In genomic region chr22:48938741-48939140, GRCh38 we compare ENCODE assay signal across 16 cellular contexts.
DNase-seq lines count a peak whose midpoint lies in the region; TF ChIP-seq lines count a peak whose summit lies in the region.
"Had no signal": no experiment of that assay in that cellular context is flagged by ENCODE, and none has a peak within 500 bp of the region (broad histone marks: within the 10 kb centered on the region; RNA-seq: fewer than 3 reads in every experiment).

No MANE protein-coding gene starts in this region.

- no peak overlapping the region for H3K14ac ChIP-seq in mesenchymal stem cell (ENCODE audit: low read length in 2 of 2)

- H3K9me3 Mint-ChIP-seq in osteocyte (ENCODE audit: unreplicated experiment): peaks cover 14% of the 10 kb centered on the region
- H3K9me3 Mint-ChIP-seq in type B pancreatic cell: peaks cover 17% of the 10 kb centered on the region
- H3K9me3 Mint-ChIP-seq in CD14-positive monocyte: peaks cover 12 to 20% (median 18%) of the 10 kb centered on the region in 7 donors

- H4K91ac ChIP-seq in mesenchymal stem cell (ENCODE audit: low read length): no peak overlapping the region

- H3K4me2 ChIP-seq in mesenchymal stem cell (ENCODE audit: low read length, poor library complexity, severe bottlenecking): no peak overlapping the region

- no peaks in the 10 kb centered on the region for H3K4me1 ChIP-seq in colonic mucosa
- H3K4me1 ChIP-seq in mesenchymal stem cell (ENCODE audit: control insufficient read depth, insufficient read depth, low read depth, low read length): no peaks in the 10 kb centered on the region
- H3K4me1 ChIP-seq: Caco-2 had no signal

- H3K4me3 Mint-ChIP-seq in osteocyte (ENCODE audit: unreplicated experiment) (no peak overlapping the region), type B pancreatic cell (no peak overlapping the region), CD14-positive monocyte (no peak overlapping the region)
- H3K4me3 Mint-ChIP-seq: CD4-positive, CD25-positive, alpha-beta regulatory T cell had no signal

- no peaks in the 10 kb centered on the region for H3K4me1 Mint-ChIP-seq in osteocyte (ENCODE audit: unreplicated experiment)
- H3K4me1 Mint-ChIP-seq in type B pancreatic cell (ENCODE audit: unreplicated experiment): no peaks in the 10 kb centered on the region
- no peaks in the 10 kb centered on the region for H3K4me1 Mint-ChIP-seq in CD14-positive monocyte
- H3K4me1 Mint-ChIP-seq: CD4-positive, CD25-positive, alpha-beta regulatory T cell had no signal

- H3K27me3 Mint-ChIP-seq in osteocyte (ENCODE audit: unreplicated experiment): peaks cover 3% of the 10 kb centered on the region
- peaks cover 3% of the 10 kb centered on the region for H3K27me3 Mint-ChIP-seq in type B pancreatic cell
- H3K27me3 Mint-ChIP-seq in CD14-positive monocyte (ENCODE audit: low read depth in 3 of 3): peaks cover 3 to 6% (median 3%) of the 10 kb centered on the region in 3 donors
- H3K27me3 Mint-ChIP-seq: CD4-positive, CD25-positive, alpha-beta regulatory T cell had no signal

- WGBS in mesenchymal stem cell: 75% methylated on average over 8 of the region's 8 CpGs

- H3K27me3 ChIP-seq in colonic mucosa: no peaks in the 10 kb centered on the region
- no peaks in the 10 kb centered on the region for H3K27me3 ChIP-seq in brain microvascular endothelial cell (replicated peaks)
- H3K27me3 ChIP-seq in mesenchymal stem cell (ENCODE audit: control insufficient read depth in 1 of 2, insufficient read depth in 1 of 2, low read length in 2 of 2): no peaks in the 10 kb centered on the region

- H3K9me3 ChIP-seq in colonic mucosa (no peaks in the 10 kb centered on the region), mesenchymal stem cell (ENCODE audit: control insufficient read depth, low read length) (peaks cover 16% of the 10 kb centered on the region)
- H3K9me3 ChIP-seq: Caco-2 had no signal

- H2AK5ac ChIP-seq in mesenchymal stem cell (ENCODE audit: low read length, severe bottlenecking): no peak overlapping the region

- no peaks in the 10 kb centered on the region for H3K79me1 ChIP-seq in mesenchymal stem cell (replicated peaks; ENCODE audit: low read length, poor library complexity, severe bottlenecking)

- peak; percentile 13 for DNase-seq in activated CD8-positive, alpha-beta memory T cell treated with anti-CD3 and anti-CD28 coated beads, Interleukin-2, amount 50 U/mL, for 48 hours
- DNase-seq in activated CD8-positive, alpha-beta memory T cell treated with anti-CD3 and anti-CD28 coated beads for 24 hours: no peak
- DNase-seq in colonic mucosa (peak; percentile 2), osteocyte (ENCODE audit: extremely low spot score, unreplicated experiment) (peak; percentile 73), type B pancreatic cell (ENCODE audit: extremely low spot score, unreplicated experiment) (peak; percentile 36), CD14-positive monocyte (ENCODE audit: low spot score) (no peak), brain microvascular endothelial cell (no peak), mesenchymal stem cell (no peak)
- DNase-seq: 8988T; Caco-2; CD4-positive, CD25-positive, alpha-beta regulatory T cell; MM.1S; NCI-H1092 treated with DMSO at 0.1 percent for 48 hours; NCI-H2081 treated with DMSO at 0.1 percent for 48 hours; NCI-H510A; NCI-H748 treated with DMSO at 0.1 percent for 48 hours had no signal

- no peaks in the 10 kb centered on the region for H3K36me3 ChIP-seq in colonic mucosa
- H3K36me3 ChIP-seq in brain microvascular endothelial cell (replicated peaks): no peaks in the 10 kb centered on the region
- H3K36me3 ChIP-seq in mesenchymal stem cell (ENCODE audit: control insufficient read depth in 1 of 2, insufficient read depth in 2 of 2, low read depth in 1 of 2, low read length in 2 of 2): no peaks in the 10 kb centered on the region

- no peak overlapping the region for H3K9ac ChIP-seq in colonic mucosa (ENCODE audit: low read depth in 2 of 2, low read length in 2 of 2)
- no peak overlapping the region for H3K9ac ChIP-seq in mesenchymal stem cell (ENCODE audit: low read length)

- H3K23ac ChIP-seq in mesenchymal stem cell (ENCODE audit: low read length in 2 of 2): no peak overlapping the region

- no peak overlapping the region for H4K8ac ChIP-seq in mesenchymal stem cell (ENCODE audit: low read length)

- no peak overlapping the region for H2BK15ac ChIP-seq in mesenchymal stem cell (ENCODE audit: low read depth, poor library complexity, severe bottlenecking)

- H3K4ac ChIP-seq in mesenchymal stem cell (ENCODE audit: low read depth in 1 of 2, low read length in 2 of 2): no peak overlapping the region

- intact Hi-C loops in colonic mucosa (cut with DNase I) (no loop called here), CD14-positive monocyte (cut with micrococcal nuclease) (no loop called here)

- no peak overlapping the region for H2BK5ac ChIP-seq in mesenchymal stem cell (ENCODE audit: low read depth, low read length, poor library complexity, severe bottlenecking)

- H3K18ac ChIP-seq in mesenchymal stem cell (ENCODE audit: low read depth in 1 of 2, low read length in 2 of 2): no peak overlapping the region

- no peak overlapping the region for H2BK12ac ChIP-seq in mesenchymal stem cell (ENCODE audit: low read length in 2 of 2)

- H2AFZ ChIP-seq in mesenchymal stem cell (ENCODE audit: low read depth, low read length): no peak overlapping the region

- in situ Hi-C loops in brain microvascular endothelial cell (cut with HindIII; ENCODE audit: low pct_ligation_motif_present, low sequenced_read_pairs): no loop called here

- H3K4me3 ChIP-seq in colonic mucosa: no peak overlapping the region
- H3K4me3 ChIP-seq in brain microvascular endothelial cell (ENCODE audit: low read depth, low read length): no peak overlapping the region
- no peak overlapping the region for H3K4me3 ChIP-seq in mesenchymal stem cell (ENCODE audit: insufficient read depth in 1 of 2, low read depth in 1 of 2, low read length in 2 of 2)

- no peak overlapping the region for H2BK120ac ChIP-seq in mesenchymal stem cell (ENCODE audit: low read depth, low read length)

- peaks cover 3% of the 10 kb centered on the region for H3K36me3 Mint-ChIP-seq in osteocyte (ENCODE audit: unreplicated experiment)
- H3K36me3 Mint-ChIP-seq in type B pancreatic cell: no peaks in the 10 kb centered on the region
- no peaks in the 10 kb centered on the region for H3K36me3 Mint-ChIP-seq in CD14-positive monocyte
- H3K36me3 Mint-ChIP-seq: CD4-positive, CD25-positive, alpha-beta regulatory T cell had no signal

- TF ChIP-seq CTCF in colonic mucosa (IDR thresholded peaks at IDR 0.05) (no peak), osteocyte (IDR thresholded peaks at IDR 0.05) (no peak), type B pancreatic cell (conservative IDR thresholded peaks at IDR 0.05) (no peak), CD14-positive monocyte (IDR thresholded peaks at IDR 0.05) (no peak), brain microvascular endothelial cell (IDR thresholded peaks at IDR 0.05; ENCODE audit: low read depth, low read length, missing control alignments) (no peak)

- no peak overlapping the region for H3K27ac ChIP-seq in colonic mucosa
- no peak overlapping the region for H3K27ac ChIP-seq in brain microvascular endothelial cell
- no peak overlapping the region for H3K27ac ChIP-seq in mesenchymal stem cell (ENCODE audit: low read length, poor library complexity, severe bottlenecking)

- H3K27ac Mint-ChIP-seq in osteocyte (ENCODE audit: unreplicated experiment) (no peak overlapping the region), type B pancreatic cell (no peak overlapping the region), CD14-positive monocyte (no peak overlapping the region)
- H3K27ac Mint-ChIP-seq: CD4-positive, CD25-positive, alpha-beta regulatory T cell had no signal

Comparison
In these comparisons a context has a peak if more than half of its experiments do, and no peak if none do; other contexts are left out.
1. DNase-seq: peak in activated CD8-positive, alpha-beta memory T cell treated with anti-CD3 and anti-CD28 coated beads, Interleukin-2, amount 50 U/mL, for 48 hours (single experiment), colonic mucosa (single experiment), osteocyte (single experiment) and type B pancreatic cell (single experiment); none in activated CD8-positive, alpha-beta memory T cell treated with anti-CD3 and anti-CD28 coated beads for 24 hours (single experiment), CD14-positive monocyte (single experiment), brain microvascular endothelial cell (single experiment) and mesenchymal stem cell (single experiment).